22 cellular contexts compared by ENCODE assay signal in the genomic region with DNA sequence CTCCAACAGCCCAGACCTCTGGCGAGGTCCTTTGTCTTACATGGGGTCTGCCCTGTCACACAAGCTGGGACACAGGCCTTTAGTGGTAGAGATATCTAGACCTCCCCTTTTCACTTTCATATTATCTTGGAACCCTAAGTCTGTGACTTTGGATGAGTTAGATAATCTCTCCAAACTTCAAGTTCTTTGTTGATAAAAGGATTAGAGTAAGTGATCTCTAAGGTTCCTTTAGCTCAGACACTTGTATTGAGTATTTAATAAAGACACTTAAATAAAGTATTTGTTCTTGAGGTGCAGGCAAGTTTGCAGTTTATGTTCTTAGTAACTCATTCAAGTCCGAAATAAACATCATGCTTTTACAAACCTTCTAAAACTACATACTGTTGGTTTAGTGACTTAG. TPM values are rescaled to one million over a fixed set of nuclear protein-coding genes. Genes with fewer than 3 reads are reported as not detected.
DNase-seq lines count a peak whose midpoint lies in the region; ATAC-seq and TF ChIP-seq lines count a peak whose summit lies in the region.
"Had no signal": no experiment of that assay in that cellular context is flagged by ENCODE, and none has a peak within 500 bp of the region (broad histone marks: within the 10 kb centered on the region; RNA-seq: fewer than 3 reads in every experiment).

No MANE protein-coding gene starts in this region.

- H3K4me1 ChIP-seq in naive thymus-derived CD4-positive, alpha-beta T cell (ENCODE audit: control insufficient read depth in 2 of 2, insufficient read depth in 2 of 2, low read length in 2 of 2): peaks cover 0 to 34% of the 10 kb centered on the region in 2 donors
- H3K4me1 ChIP-seq: SJCRH30 had no signal

- no peak overlapping the region for H3K4me3 ChIP-seq in naive thymus-derived CD4-positive, alpha-beta T cell (ENCODE audit: low read length)
- H3K4me3 ChIP-seq: GM23248, PC-9, SJCRH30 had no signal

- H3K36me3 ChIP-seq in naive thymus-derived CD4-positive, alpha-beta T cell (ENCODE audit: control insufficient read depth in 2 of 3, insufficient read depth in 3 of 3, low read length in 3 of 3): no peaks in the 10 kb centered on the region
- H3K36me3 ChIP-seq: SJCRH30 had no signal

- peaks cover 53% of the 10 kb centered on the region for H3K4me1 Mint-ChIP-seq in activated naive CD4-positive, alpha-beta T cell treated with anti-CD3 and anti-CD28 coated beads, Interleukin-2, amount 50 U/mL, for 24 hours
- H3K4me1 Mint-ChIP-seq in central memory CD8-positive, alpha-beta T cell: peaks cover 47% of the 10 kb centered on the region
- peaks cover 40 to 69% (median 61%) of the 10 kb centered on the region in 7 donors for H3K4me1 Mint-ChIP-seq in naive thymus-derived CD4-positive, alpha-beta T cell
- H3K4me1 Mint-ChIP-seq in glutamatergic neuron (ENCODE audit: low read depth, unreplicated experiment): peaks cover 12% of the 10 kb centered on the region
- H3K4me1 Mint-ChIP-seq in activated T-cell treated with anti-CD3 and anti-CD28 coated beads, Interleukin-2, amount 50 U/mL, for 72 hours (ENCODE audit: low read depth): peaks cover 61% of the 10 kb centered on the region

- no peak for DNase-seq in activated naive CD4-positive, alpha-beta T cell treated with anti-CD3 and anti-CD28 coated beads, Interleukin-2, amount 50 U/mL, for 72 hours (ENCODE audit: low spot score in 2 of 2)
- no peak for DNase-seq in central memory CD8-positive, alpha-beta T cell (ENCODE audit: low spot score in 2 of 2)
- no peak for DNase-seq in naive thymus-derived CD4-positive, alpha-beta T cell
- DNase-seq in substantia nigra (lab: John Stamatoyannopoulos, UW) (no peak), T-helper 9 cell (no peak), glutamatergic neuron (no peak)
- DNase-seq in activated T-cell treated with anti-CD3 and anti-CD28 coated beads, Interleukin-2, amount 50 U/mL, for 72 hours: no peak
- DNase-seq: GM23248, IMR-90, MM.1S, NCI-H1694, NCI-H2029 treated with DMSO at 0.1 percent for 48 hours, NCI-H526 treated with DMSO at 0.1 percent for 48 hours, PC-9, SJCRH30 had no signal

- intact Hi-C loops in naive thymus-derived CD4-positive, alpha-beta T cell (cut with micrococcal nuclease): loop anchor here in 1 of 2 donors (5.0 kb wide), 1 partner anchor 429 kb away; no protein-coding TSS in a partner anchor

- CTCF ChIA-PET in naive thymus-derived CD4-positive, alpha-beta T cell (lab: Charles Lee): no interaction called here

- H3K27ac Mint-ChIP-seq in activated naive CD4-positive, alpha-beta T cell treated with anti-CD3 and anti-CD28 coated beads, Interleukin-2, amount 50 U/mL, for 24 hours: peak overlapping the region; percentile 38
- no peak overlapping the region for H3K27ac Mint-ChIP-seq in activated naive CD4-positive, alpha-beta T cell treated with anti-CD3 and anti-CD28 coated beads, Interleukin-2, amount 50 U/mL, for 72 hours
- peak overlapping the region; percentile 7 for H3K27ac Mint-ChIP-seq in central memory CD8-positive, alpha-beta T cell (ENCODE audit: low read depth)
- peak overlapping the region in 7 of 9 donors; percentile 4 to 75 (median 44) for H3K27ac Mint-ChIP-seq in naive thymus-derived CD4-positive, alpha-beta T cell
- H3K27ac Mint-ChIP-seq in glutamatergic neuron (ENCODE audit: unreplicated experiment): no peak overlapping the region
- no peak overlapping the region for H3K27ac Mint-ChIP-seq in activated T-cell treated with anti-CD3 and anti-CD28 coated beads, Interleukin-2, amount 50 U/mL, for 72 hours
- H3K27ac Mint-ChIP-seq: B cell had no signal

- TF ChIP-seq CTCF in glutamatergic neuron (IDR thresholded peaks at IDR 0.05; ENCODE audit: partially characterized antibody, unreplicated experiment): no peak

- POLR2A ChIA-PET in naive thymus-derived CD4-positive, alpha-beta T cell (lab: Charles Lee): no interaction called here

- H3K4me3 Mint-ChIP-seq in activated naive CD4-positive, alpha-beta T cell treated with anti-CD3 and anti-CD28 coated beads, Interleukin-2, amount 50 U/mL, for 24 hours: no peak overlapping the region
- no peak overlapping the region for H3K4me3 Mint-ChIP-seq in central memory CD8-positive, alpha-beta T cell
- H3K4me3 Mint-ChIP-seq in naive thymus-derived CD4-positive, alpha-beta T cell: peak overlapping the region in 2 of 10 donors; percentile 1 to 6
- no peak overlapping the region for H3K4me3 Mint-ChIP-seq in glutamatergic neuron (ENCODE audit: unreplicated experiment)
- H3K4me3 Mint-ChIP-seq in activated T-cell treated with anti-CD3 and anti-CD28 coated beads, Interleukin-2, amount 50 U/mL, for 72 hours: no peak overlapping the region
- H3K4me3 Mint-ChIP-seq: B cell had no signal

- no peak for ATAC-seq in activated naive CD4-positive, alpha-beta T cell treated with anti-CD3 and anti-CD28 coated beads, Interleukin-2, amount 50 U/mL, for 72 hours
- no peak for ATAC-seq in central memory CD8-positive, alpha-beta T cell (replicated peaks; ENCODE audit: extremely low read depth, poor library complexity, severe bottlenecking)
- no peak for ATAC-seq in naive thymus-derived CD4-positive, alpha-beta T cell
- ATAC-seq in activated T-cell treated with anti-CD3 and anti-CD28 coated beads, Interleukin-2, amount 50 U/mL, for 72 hours (replicated peaks in 1 of 2): no peak
- ATAC-seq: HCT116, Right ventricle myocardium inferior had no signal

- H3K27me3 Mint-ChIP-seq in activated naive CD4-positive, alpha-beta T cell treated with anti-CD3 and anti-CD28 coated beads, Interleukin-2, amount 50 U/mL, for 24 hours: no peaks in the 10 kb centered on the region
- no peaks in the 10 kb centered on the region for H3K27me3 Mint-ChIP-seq in central memory CD8-positive, alpha-beta T cell
- no peaks in the 10 kb centered on the region for H3K27me3 Mint-ChIP-seq in naive thymus-derived CD4-positive, alpha-beta T cell
- H3K27me3 Mint-ChIP-seq in glutamatergic neuron (ENCODE audit: unreplicated experiment): peaks cover 1% of the 10 kb centered on the region
- H3K27me3 Mint-ChIP-seq in activated T-cell treated with anti-CD3 and anti-CD28 coated beads, Interleukin-2, amount 50 U/mL, for 72 hours (ENCODE audit: low read depth): no peaks in the 10 kb centered on the region
- H3K27me3 Mint-ChIP-seq: B cell had no signal

- peaks cover 3% of the 10 kb centered on the region for H3K36me3 Mint-ChIP-seq in activated naive CD4-positive, alpha-beta T cell treated with anti-CD3 and anti-CD28 coated beads, Interleukin-2, amount 50 U/mL, for 24 hours
- H3K36me3 Mint-ChIP-seq in activated naive CD4-positive, alpha-beta T cell treated with anti-CD3 and anti-CD28 coated beads, Interleukin-2, amount 50 U/mL, for 72 hours: no peaks in the 10 kb centered on the region
- H3K36me3 Mint-ChIP-seq in central memory CD8-positive, alpha-beta T cell (ENCODE audit: insufficient read depth): no peaks in the 10 kb centered on the region
- H3K36me3 Mint-ChIP-seq in naive thymus-derived CD4-positive, alpha-beta T cell: peaks cover 0 to 9% (median 0%) of the 10 kb centered on the region in 5 donors
- H3K36me3 Mint-ChIP-seq in glutamatergic neuron (ENCODE audit: unreplicated experiment): no peaks in the 10 kb centered on the region
- peaks cover 2 to 9% of the 10 kb centered on the region in 2 donors for H3K36me3 Mint-ChIP-seq in activated T-cell treated with anti-CD3 and anti-CD28 coated beads, Interleukin-2, amount 50 U/mL, for 72 hours (ENCODE audit: insufficient read depth in 2 of 2)

- no peaks in the 10 kb centered on the region for H3K9me3 ChIP-seq in naive thymus-derived CD4-positive, alpha-beta T cell (ENCODE audit: control insufficient read depth in 2 of 3, low read length in 3 of 3)
- H3K9me3 ChIP-seq: SJCRH30 had no signal

- H3K27ac ChIP-seq in naive thymus-derived CD4-positive, alpha-beta T cell (ENCODE audit: low read depth, low read length): no peak overlapping the region
- peak overlapping the region; percentile 10 for H3K27ac ChIP-seq in substantia nigra (ENCODE audit: low read depth, low read length, poor library complexity, severe bottlenecking)
- H3K27ac ChIP-seq: 22Rv1, C4-2B, GM23248, KMS-11, PC-9, SJCRH30 had no signal

- no peaks in the 10 kb centered on the region for H3K27me3 ChIP-seq in naive thymus-derived CD4-positive, alpha-beta T cell (ENCODE audit: control insufficient read depth in 2 of 2, insufficient read depth in 2 of 2, low read length in 2 of 2)
- H3K27me3 ChIP-seq: SJCRH30 had no signal

- H3K9me3 Mint-ChIP-seq in activated naive CD4-positive, alpha-beta T cell treated with anti-CD3 and anti-CD28 coated beads, Interleukin-2, amount 50 U/mL, for 24 hours: no peaks in the 10 kb centered on the region
- no peaks in the 10 kb centered on the region for H3K9me3 Mint-ChIP-seq in activated naive CD4-positive, alpha-beta T cell treated with anti-CD3 and anti-CD28 coated beads, Interleukin-2, amount 50 U/mL, for 72 hours
- no peaks in the 10 kb centered on the region for H3K9me3 Mint-ChIP-seq in central memory CD8-positive, alpha-beta T cell
- H3K9me3 Mint-ChIP-seq in naive thymus-derived CD4-positive, alpha-beta T cell: no peaks in the 10 kb centered on the region
- H3K9me3 Mint-ChIP-seq in glutamatergic neuron (ENCODE audit: unreplicated experiment): no peaks in the 10 kb centered on the region
- H3K9me3 Mint-ChIP-seq in activated T-cell treated with anti-CD3 and anti-CD28 coated beads, Interleukin-2, amount 50 U/mL, for 72 hours: no peaks in the 10 kb centered on the region

RNA-seq across cellular contexts. Expression of a gene that starts 57.8 kb away (rescaled TPM):
- total RNA-seq in activated naive CD4-positive, alpha-beta T cell treated with anti-CD3 and anti-CD28 coated beads, Interleukin-2, amount 50 U/mL, for 72 hours: 10 to 100 TPM; 15.9 to 36.6 TPM
- 10 to 100 TPM in 3 of 5 experiments, 1 to 10 TPM in 2; 9.2 to 20.4 (median 16.4) TPM for total RNA-seq in naive thymus-derived CD4-positive, alpha-beta T cell
- 1 to 10 TPM; 1.6 to 2.4 TPM for polyA plus RNA-seq in naive thymus-derived CD4-positive, alpha-beta T cell
- total RNA-seq in glutamatergic neuron (ENCODE audit: unreplicated experiment): 12.2 TPM
- 10 to 100 TPM; 59.2 to 66.6 TPM for total RNA-seq in activated T-cell treated with anti-CD3 and anti-CD28 coated beads, Interleukin-2, amount 50 U/mL, for 72 hours

Comparison
In these comparisons a context has a peak if more than half of its experiments do, and no peak if none do; other contexts are left out.
1. H3K27ac Mint-ChIP-seq: peak in activated naive CD4-positive, alpha-beta T cell treated with anti-CD3 and anti-CD28 coated beads, Interleukin-2, amount 50 U/mL, for 24 hours (single experiment), central memory CD8-positive, alpha-beta T cell (single experiment) and naive thymus-derived CD4-positive, alpha-beta T cell (7 of 9); none in activated naive CD4-positive, alpha-beta T cell treated with anti-CD3 and anti-CD28 coated beads, Interleukin-2, amount 50 U/mL, for 72 hours (0 of 2), glutamatergic neuron (single experiment) and activated T-cell treated with anti-CD3 and anti-CD28 coated beads, Interleukin-2, amount 50 U/mL, for 72 hours (single experiment).